In the genomic region with DNA sequence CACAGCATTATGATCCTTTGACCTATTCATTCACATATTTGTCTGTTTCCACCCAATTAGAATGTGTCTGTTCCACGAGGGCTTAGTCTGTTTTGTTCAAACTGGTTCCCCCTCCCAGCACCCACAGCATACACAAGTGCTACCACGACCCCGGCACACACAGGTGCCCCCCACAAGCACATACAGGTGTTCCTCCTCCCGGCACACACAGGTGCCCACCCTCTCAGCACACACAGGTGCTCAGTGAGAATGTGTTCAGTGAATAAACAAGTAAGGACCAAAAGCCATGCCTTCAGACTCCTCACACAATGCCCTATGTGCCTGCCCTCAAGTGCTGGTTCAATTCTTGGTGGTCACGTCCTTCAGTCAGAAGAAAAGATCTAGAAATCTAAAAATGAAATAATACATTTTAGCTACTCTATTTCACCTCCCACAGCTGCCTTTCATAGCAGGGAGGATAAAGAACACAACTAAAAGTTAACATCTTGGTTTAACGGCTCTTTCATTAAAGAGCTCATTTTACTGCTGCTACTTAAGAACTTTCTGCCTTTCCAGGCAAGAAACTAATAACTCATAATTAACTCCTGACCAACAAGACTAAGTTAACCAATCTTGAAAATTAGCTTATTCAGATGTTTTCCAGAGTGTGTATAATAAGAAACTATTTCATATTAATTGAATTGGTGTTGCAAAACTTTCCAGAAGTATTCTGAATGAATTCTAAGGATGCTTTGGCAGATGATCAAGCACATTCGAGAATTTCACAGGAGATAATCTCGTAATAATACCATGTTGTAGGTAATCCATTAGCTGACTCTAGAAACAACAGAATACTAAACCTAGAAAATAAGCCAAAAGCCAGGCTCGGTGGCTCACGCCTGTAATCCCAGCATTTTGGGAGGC, we compare ENCODE assay signal across 8 cellular contexts. TPM values are rescaled to one million over a fixed set of nuclear protein-coding genes. Genes with fewer than 3 reads are reported as not detected.
DNase-seq lines count a peak whose midpoint lies in the region; ATAC-seq and TF ChIP-seq lines count a peak whose summit lies in the region.

No MANE protein-coding gene starts in this region.

- H3K36me3 ChIP-seq in HEK293 (ENCODE audit: control insufficient read depth in 2 of 2, insufficient read depth in 1 of 2, low read length in 2 of 2), result no peaks in the 10 kb centered on the region
- no peaks in the 10 kb centered on the region for H3K36me3 ChIP-seq in naive thymus-derived CD4-positive, alpha-beta T cell (ENCODE audit: control insufficient read depth in 2 of 3, insufficient read depth in 3 of 3, low read length in 3 of 3)

- H3K9me3 ChIP-seq in HEK293 (ENCODE audit: control insufficient read depth, insufficient read depth, low read depth, low read length), result no peaks in the 10 kb centered on the region
- no peaks in the 10 kb centered on the region for H3K9me3 ChIP-seq in naive thymus-derived CD4-positive, alpha-beta T cell (ENCODE audit: control insufficient read depth in 2 of 3, low read length in 3 of 3)

- peak overlapping the region in 1 of 9 donors; percentile 53 for H3K27ac Mint-ChIP-seq in naive thymus-derived CD4-positive, alpha-beta T cell

- no peaks in the 10 kb centered on the region for H3K9me3 Mint-ChIP-seq in naive thymus-derived CD4-positive, alpha-beta T cell

- ATAC-seq in naive thymus-derived CD4-positive, alpha-beta T cell, result no peak
- ATAC-seq in HG02970 (IDR thresholded peaks at IDR 0.05; ENCODE audit: low FRiP score, unreplicated experiment), result no peak

- no peaks in the 10 kb centered on the region for H3K27me3 ChIP-seq in naive thymus-derived CD4-positive, alpha-beta T cell (ENCODE audit: control insufficient read depth in 2 of 2, insufficient read depth in 2 of 2, low read length in 2 of 2)

- peak overlapping the region; percentile 39 to 97 (median 78) for H3K4me3 Mint-ChIP-seq in naive thymus-derived CD4-positive, alpha-beta T cell

- H3K27ac ChIP-seq in HEK293 (ENCODE audit: extremely low read depth, low read depth, low read length), result no peak overlapping the region
- no peak overlapping the region for H3K27ac ChIP-seq in naive thymus-derived CD4-positive, alpha-beta T cell (ENCODE audit: low read depth, low read length)

- no peak for DNase-seq in AG09309 (ENCODE audit: low read depth)
- peak in 1 of 2 donors; percentile 39 for DNase-seq in cardiac fibroblast (ENCODE audit: low read depth in 2 of 2)
- no peak for DNase-seq in naive thymus-derived CD4-positive, alpha-beta T cell
- no peak for DNase-seq in T-helper 9 cell
- DNase-seq in SHP77 treated with DMSO at 0.1 percent for 48 hours (lab: John Stamatoyannopoulos, UW), result no peak
- DNase-seq in stimulated activated naive CD4-positive, alpha-beta T cell treated with Interleukin-2 at 50 U/mL for 16 hours (lab: John Stamatoyannopoulos, UW), result no peak

- peaks cover 16% of the 10 kb centered on the region for H3K4me1 ChIP-seq in HEK293 (ENCODE audit: control insufficient read depth, insufficient read depth, low read length)
- H3K4me1 ChIP-seq in naive thymus-derived CD4-positive, alpha-beta T cell (ENCODE audit: control insufficient read depth in 2 of 2, insufficient read depth in 2 of 2, low read length in 2 of 2), result peaks cover 10 to 12% of the 10 kb centered on the region in 2 donors

- peak overlapping the region; percentile 95 for H3K4me3 ChIP-seq in AG09309 (ENCODE audit: control insufficient read depth, low read depth, low read length)
- H3K4me3 ChIP-seq in HEK293 (ENCODE audit: low read depth, low read length), result no peak overlapping the region
- H3K4me3 ChIP-seq in cardiac fibroblast (replicated peaks in 1 of 2; ENCODE audit: low read depth in 2 of 2, low read length in 2 of 2), result peak overlapping the region; percentile 73 to 75
- no peak overlapping the region for H3K4me3 ChIP-seq in naive thymus-derived CD4-positive, alpha-beta T cell (ENCODE audit: low read length)

- H3K27me3 Mint-ChIP-seq in naive thymus-derived CD4-positive, alpha-beta T cell, result peaks cover 0 to 31% (median 0%) of the 10 kb centered on the region in 5 donors

- intact Hi-C loops in naive thymus-derived CD4-positive, alpha-beta T cell (cut with micrococcal nuclease), result loop anchor here (2.0 to 10.0 kb wide), 4 partner anchors 13 to 1560 kb away; partner anchors contain the start of genes HPS1 (in 1 of the 2) and SLC25A28 (in 1 of the 2)

- no peak for TF ChIP-seq CTCF in AG09309 (IDR thresholded peaks at IDR 0.05; ENCODE audit: control insufficient read depth, insufficient read depth, low read depth, low read length, missing control alignments)
- TF ChIP-seq CTCF in HEK293 (tag by site-specific recombination; IDR thresholded peaks at IDR 0.05), result no peak
- no peak for TF ChIP-seq CTCF in cardiac fibroblast (IDR thresholded peaks at IDR 0.05; ENCODE audit: low read depth, low read length)

- CTCF ChIA-PET in HEK293 (lab: Yijun Ruan, JAX), result interaction anchor here (0.6 to 6.8 kb wide), 11 partner anchors 10 to 227 kb away, joined by 3 to 43 read pairs (median 3); no protein-coding TSS in a partner anchor
- CTCF ChIA-PET in naive thymus-derived CD4-positive, alpha-beta T cell (lab: Charles Lee), result interaction anchor here (0.5 to 1.1 kb wide), 4 partner anchors 8 to 255 kb away, joined by 3 to 5 read pairs (median 4); no protein-coding TSS in a partner anchor

- H3K36me3 Mint-ChIP-seq in naive thymus-derived CD4-positive, alpha-beta T cell, result peaks cover 0 to 2% (median 0%) of the 10 kb centered on the region in 5 donors

- POLR2A ChIA-PET in HEK293 (lab: Yijun Ruan, JAX), result no interaction called here
- POLR2A ChIA-PET in naive thymus-derived CD4-positive, alpha-beta T cell (lab: Charles Lee), result no interaction called here

- H3K4me1 Mint-ChIP-seq in naive thymus-derived CD4-positive, alpha-beta T cell, result peaks cover 8 to 44% (median 37%) of the 10 kb centered on the region in 7 donors

TF ChIP-seq in HEK293, 187 proteins besides CTCF, POLR2A, EP300 and RAD21 (continues in another document):
- peak; percentile 75 for TF ChIP-seq SCRT1 (tag by site-specific recombination; IDR thresholded peaks at IDR 0.05; ENCODE audit: borderline replicate concordance)
- no peak for TF ChIP-seq ZNF639 (tag by site-specific recombination; IDR thresholded peaks at IDR 0.05)
- no peak for TF ChIP-seq ZNF24 (tag by site-specific recombination; IDR thresholded peaks at IDR 0.05)
- no peak for TF ChIP-seq ZBTB7A (tag by site-specific recombination; IDR thresholded peaks at IDR 0.05; ENCODE audit: low read depth)
- 0 out of 2 replicates have a peak, but pooled peaks have one; percentile 46 for TF ChIP-seq SP7 (tag by site-specific recombination; IDR thresholded peaks at IDR 0.05)
- TF ChIP-seq ZNF76 (tag by site-specific recombination; IDR thresholded peaks at IDR 0.05; ENCODE audit: borderline replicate concordance, low read depth), result no peak
- TF ChIP-seq ZNF555 (tag by site-specific recombination; conservative IDR thresholded peaks at IDR 0.05), result no peak
- TF ChIP-seq, protein P1, sequence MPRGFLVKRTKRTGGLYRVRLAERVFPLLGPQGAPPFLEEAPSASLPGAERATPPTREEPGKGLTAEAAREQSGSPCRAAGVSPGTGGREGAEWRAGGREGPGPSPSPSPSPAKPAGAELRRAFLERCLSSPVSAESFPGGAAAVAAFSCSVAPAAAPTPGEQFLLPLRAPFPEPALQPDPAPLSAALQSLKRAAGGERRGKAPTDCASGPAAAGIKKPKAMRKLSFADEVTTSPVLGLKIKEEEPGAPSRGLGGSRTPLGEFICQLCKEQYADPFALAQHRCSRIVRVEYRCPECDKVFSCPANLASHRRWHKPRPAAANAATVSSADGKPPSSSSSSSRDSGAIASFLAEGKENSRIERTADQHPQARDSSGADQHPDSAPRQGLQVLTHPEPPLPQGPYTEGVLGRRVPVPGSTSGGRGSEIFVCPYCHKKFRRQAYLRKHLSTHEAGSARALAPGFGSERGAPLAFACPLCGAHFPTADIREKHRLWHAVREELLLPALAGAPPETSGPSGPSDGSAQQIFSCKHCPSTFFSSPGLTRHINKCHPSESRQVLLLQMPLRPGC (tag by site-specific recombination; IDR thresholded peaks at IDR 0.05), result no peak
- TF ChIP-seq, protein P2, sequence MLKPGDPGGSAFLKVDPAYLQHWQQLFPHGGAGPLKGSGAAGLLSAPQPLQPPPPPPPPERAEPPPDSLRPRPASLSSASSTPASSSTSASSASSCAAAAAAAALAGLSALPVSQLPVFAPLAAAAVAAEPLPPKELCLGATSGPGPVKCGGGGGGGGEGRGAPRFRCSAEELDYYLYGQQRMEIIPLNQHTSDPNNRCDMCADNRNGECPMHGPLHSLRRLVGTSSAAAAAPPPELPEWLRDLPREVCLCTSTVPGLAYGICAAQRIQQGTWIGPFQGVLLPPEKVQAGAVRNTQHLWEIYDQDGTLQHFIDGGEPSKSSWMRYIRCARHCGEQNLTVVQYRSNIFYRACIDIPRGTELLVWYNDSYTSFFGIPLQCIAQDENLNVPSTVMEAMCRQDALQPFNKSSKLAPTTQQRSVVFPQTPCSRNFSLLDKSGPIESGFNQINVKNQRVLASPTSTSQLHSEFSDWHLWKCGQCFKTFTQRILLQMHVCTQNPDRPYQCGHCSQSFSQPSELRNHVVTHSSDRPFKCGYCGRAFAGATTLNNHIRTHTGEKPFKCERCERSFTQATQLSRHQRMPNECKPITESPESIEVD (tag by site-specific recombination; IDR thresholded peaks at IDR 0.05), result peak; percentile 73
- TF ChIP-seq ZNF362 (tag by site-specific recombination; IDR thresholded peaks at IDR 0.05), result no peak
- peak; percentile 52; the same call in 1 of the 2 replicates for TF ChIP-seq ZBTB17 (tag by site-specific recombination; IDR thresholded peaks at IDR 0.05)

RNA-seq across cellular contexts. Expression of gene DNMBP, which starts 2.3 kb away (rescaled TPM):
- 1 to 10 TPM; 2.8 to 8.5 (median 4.4) TPM for total RNA-seq in naive thymus-derived CD4-positive, alpha-beta T cell
- under 1 TPM; 0.40 to 0.94 TPM for polyA plus RNA-seq in naive thymus-derived CD4-positive, alpha-beta T cell

Comparison
In these comparisons a context has a peak if more than half of its experiments do, and no peak if none do; other contexts are left out.
1. H3K4me3 ChIP-seq: peak in AG09309 (single experiment) and cardiac fibroblast (2 of 2); none in HEK293 (single experiment) and naive thymus-derived CD4-positive, alpha-beta T cell (single experiment).